Comparison of ENCODE assay signal across 8 cellular contexts in genomic region chr22:36384766-36385400, GRCh38. TPM values are rescaled to one million over a fixed set of nuclear protein-coding genes. Genes with fewer than 3 reads are reported as not detected.
DNase-seq lines count a peak whose midpoint lies in the region; ATAC-seq, FAIRE-seq and TF ChIP-seq lines count a peak whose summit lies in the region.

No MANE protein-coding gene starts in this region.

- TF ChIP-seq EP300 in A549 (IDR thresholded peaks at IDR 0.05) (no peak), H1 (IDR thresholded peaks at IDR 0.05; ENCODE audit: borderline replicate concordance in 1 of 2, low read depth in 2 of 2, low read length in 2 of 2) (no peak)

- no peak overlapping the region for H3K4ac ChIP-seq in H1 (replicated peaks; ENCODE audit: insufficient read length, low read depth, low read length)

- H2AK5ac ChIP-seq in H1 (ENCODE audit: low read depth, low read length): peak overlapping the region; percentile 70; the same call in 1 of the 2 replicates

- peaks cover 4% of the 10 kb centered on the region; the same call in 1 of the 2 replicates for H3K23me2 ChIP-seq in H1 (ENCODE audit: low read depth, low read length)

- intact Hi-C loops in natural killer cell (cut with micrococcal nuclease): loop anchor here (5.0 kb wide), 2 partner anchors 67 to 87 kb away; no protein-coding TSS in a partner anchor

- 25% methylated on average over 6 of the region's 6 CpGs for WGBS in A549 (ENCODE audit: missing lambda C conversion rate)
- 23% methylated on average over 6 of the region's 6 CpGs; no CpG with 5 or more reads in 1 of the 2 experiments for WGBS in H1 (ENCODE audit: extremely low coverage in 1 of 2, insufficient coverage in 1 of 2, insufficient read length in 1 of 2, insufficient replicate concordance in 2 of 2, low coverage in 1 of 2, low lambda C conversion rate in 2 of 2, missing lambda C conversion rate in 1 of 2), 2 experiments

- no peaks in the 10 kb centered on the region for H3K36me3 ChIP-seq in H1 (ENCODE audit: control insufficient read depth in 2 of 4, insufficient read depth in 4 of 4, low read length in 3 of 4)

- no peak overlapping the region for H2AFZ ChIP-seq in H1 (ENCODE audit: low read length)

- peaks cover 7% of the 10 kb centered on the region; the same call in 1 of the 2 replicates for H3K79me1 ChIP-seq in H1 (ENCODE audit: low read depth, low read length)

- no peak overlapping the region for H2BK120ac ChIP-seq in H1 (replicated peaks; ENCODE audit: low read depth, low read length)

- TF ChIP-seq CTCF in A549 (IDR thresholded peaks at IDR 0.05) (no peak), H1 (IDR thresholded peaks at IDR 0.05; ENCODE audit: control extremely low read depth in 1 of 3, insufficient read depth in 1 of 3, low read depth in 1 of 3, low read length in 3 of 3) (no peak), natural killer cell (IDR thresholded peaks at IDR 0.05) (no peak)

- no peak overlapping the region for H3K14ac ChIP-seq in H1 (ENCODE audit: insufficient read length)

- H3K27ac ChIP-seq in A549 (peak overlapping the region; percentile 100), H1 (ENCODE audit: low read depth, low read length) (peak overlapping the region; percentile 66)

- POLR2A ChIA-PET in A549 (lab: Yijun Ruan, JAX) (no interaction called here), H1 (lab: Charles Lee; ENCODE audit: partially characterized antibody) (interaction anchor here (0.7 to 19.2 kb wide), 18 partner anchors 9 to 169 kb away, joined by 3 to 263 read pairs (median 6); partner anchors contain the start of gene TXN2)

- no peak overlapping the region for H2BK20ac ChIP-seq in H1 (ENCODE audit: low read length)

- H3K9me3 Mint-ChIP-seq in T-helper 1 cell treated with Interleukin-12 subunit alpha and Interleukin-12 subunit beta and Interleukin-4 antibody, amounts not matched to agents 30 μg/mL and 1 μg/mL, for 36 hours: no peaks in the 10 kb centered on the region
- H3K9me3 Mint-ChIP-seq in natural killer cell: no peaks in the 10 kb centered on the region

- TF ChIP-seq RAD21 in A549 (conservative IDR thresholded peaks at IDR 0.05 in 1 of 2, IDR thresholded peaks at IDR 0.05 in 1 of 2): no peak
- TF ChIP-seq RAD21 in H1 (IDR thresholded peaks at IDR 0.05 in 1 of 2, conservative IDR thresholded peaks at IDR 0.05 in 1 of 2; ENCODE audit: low read depth in 2 of 2, low read length in 2 of 2): no peak; a peak in 1 of 4 replicates

- peaks cover 26 to 70% of the 10 kb centered on the region in 2 experiments for H3K79me2 ChIP-seq in H1 (ENCODE audit: control insufficient read depth in 1 of 2, insufficient read depth in 2 of 2, low read length in 2 of 2)

- peak overlapping the region; percentile 41 for H4K5ac ChIP-seq in H1 (ENCODE audit: insufficient read length, low read depth, low read length)

- H2BK15ac ChIP-seq in H1 (ENCODE audit: low read length): no peak overlapping the region

- no peak overlapping the region for H3K56ac ChIP-seq in H1 (replicated peaks; ENCODE audit: insufficient read length, low read depth, low read length)

- H3K4me3 Mint-ChIP-seq in T-helper 1 cell treated with Interleukin-12 subunit alpha and Interleukin-12 subunit beta and Interleukin-4 antibody, amounts not matched to agents 30 μg/mL and 1 μg/mL, for 36 hours: peak overlapping the region; percentile 92
- H3K4me3 Mint-ChIP-seq in natural killer cell: peak overlapping the region; percentile 96

- H3K4me1 ChIP-seq in A549 (peaks cover 61% of the 10 kb centered on the region), H1 (replicated peaks in 1 of 4; ENCODE audit: control insufficient read depth in 3 of 4, insufficient read depth in 4 of 4, low read length in 3 of 4) (peaks cover 1 to 16% (median 6%) of the 10 kb centered on the region in 4 experiments)

- H2BK12ac ChIP-seq in H1 (ENCODE audit: low read depth, low read length): peak overlapping the region; percentile 45

- no peaks in the 10 kb centered on the region for H3K27me3 ChIP-seq in H1 (replicated peaks in 1 of 4; ENCODE audit: control insufficient read depth in 3 of 4, extremely low read depth in 1 of 4, insufficient read depth in 3 of 4, low read length in 3 of 4)

- DNase-seq in A549 (ENCODE audit: low read depth in 1 of 2, low spot score in 1 of 2) (no peak), H1 (ENCODE audit: low read depth in 1 of 2, low spot score in 2 of 2) (no peak), natural killer cell (no peak), NCI-H2196 treated with DMSO at 0.1 percent for 48 hours (lab: John Stamatoyannopoulos, UW; ENCODE audit: unreplicated experiment) (no peak), HTR-8/SVneo (ENCODE audit: insufficient read length, low spot score) (no peak), nucleus accumbens (lab: John Stamatoyannopoulos, UW) (no peak)

- peak overlapping the region in 2 of 4 experiments; percentile 27 to 84; a peak in 2 of 7 replicates for H3K9ac ChIP-seq in H1 (replicated peaks in 1 of 4; ENCODE audit: extremely low read depth in 1 of 4, low read depth in 3 of 4, low read length in 3 of 4)

- H4K91ac ChIP-seq in H1 (replicated peaks; ENCODE audit: insufficient read length, low read length): peak overlapping the region; percentile 31

- H4K8ac ChIP-seq in H1 (ENCODE audit: extremely low read depth, insufficient read depth, low read length): no peak overlapping the region

- H3K18ac ChIP-seq in H1 (ENCODE audit: extremely low read depth, low read length): peak overlapping the region; percentile 91

- peak overlapping the region; percentile 96 for H3K27ac Mint-ChIP-seq in T-helper 1 cell treated with Interleukin-12 subunit alpha and Interleukin-12 subunit beta and Interleukin-4 antibody, amounts not matched to agents 30 μg/mL and 1 μg/mL, for 36 hours
- peak overlapping the region; percentile 97 for H3K27ac Mint-ChIP-seq in natural killer cell

- peaks cover 31% of the 10 kb centered on the region for H3K36me3 Mint-ChIP-seq in T-helper 1 cell treated with Interleukin-12 subunit alpha and Interleukin-12 subunit beta and Interleukin-4 antibody, amounts not matched to agents 30 μg/mL and 1 μg/mL, for 36 hours (ENCODE audit: low read depth)
- no peaks in the 10 kb centered on the region for H3K36me3 Mint-ChIP-seq in natural killer cell

- H2BK5ac ChIP-seq in H1 (ENCODE audit: low read depth, low read length): peak overlapping the region; percentile 53

- no peak for ATAC-seq in A549
- no peak for ATAC-seq in GM18505 (IDR thresholded peaks at IDR 0.05; ENCODE audit: unreplicated experiment)
- no peak for ATAC-seq in natural killer cell

- H3K9me3 ChIP-seq in A549 (no peaks in the 10 kb centered on the region), H1 (ENCODE audit: insufficient read depth in 2 of 2, low read depth in 1 of 2, low read length in 1 of 2) (no peaks in the 10 kb centered on the region)

- H3K4me3 ChIP-seq in A549 (peak overlapping the region; percentile 100), H1 (ENCODE audit: extremely low read depth in 1 of 4, insufficient read depth in 2 of 4, low read depth in 3 of 4, low read length in 4 of 4) (peak overlapping the region; percentile 52 to 98 (median 86); a peak in 6 of 8 replicates)

- H3K4me2 ChIP-seq in A549: peak overlapping the region; percentile 95
- peak overlapping the region; percentile 73 to 87 for H3K4me2 ChIP-seq in H1 (ENCODE audit: insufficient read depth in 1 of 2, low read depth in 2 of 2, low read length in 2 of 2)

- no peak overlapping the region for H3K23ac ChIP-seq in H1 (ENCODE audit: insufficient read length)

- H3K27me3 Mint-ChIP-seq in T-helper 1 cell treated with Interleukin-12 subunit alpha and Interleukin-12 subunit beta and Interleukin-4 antibody, amounts not matched to agents 30 μg/mL and 1 μg/mL, for 36 hours (ENCODE audit: low read depth): no peaks in the 10 kb centered on the region
- no peaks in the 10 kb centered on the region for H3K27me3 Mint-ChIP-seq in natural killer cell (ENCODE audit: low read depth in 2 of 2)

- peaks cover 55% of the 10 kb centered on the region for H3K4me1 Mint-ChIP-seq in T-helper 1 cell treated with Interleukin-12 subunit alpha and Interleukin-12 subunit beta and Interleukin-4 antibody, amounts not matched to agents 30 μg/mL and 1 μg/mL, for 36 hours (ENCODE audit: low read depth)
- H3K4me1 Mint-ChIP-seq in natural killer cell: peaks cover 52 to 56% of the 10 kb centered on the region in 2 donors

- no peak for TF ChIP-seq POLR2A in A549 (IDR thresholded peaks at IDR 0.05; ENCODE audit: low read length)
- TF ChIP-seq POLR2A in GM18505 (IDR thresholded peaks at IDR 0.05; ENCODE audit: borderline replicate concordance, extremely low read depth, insufficient read depth, insufficient read length): peak; percentile 27
- peak; percentile 13 to 17; a peak in 2 of 3 replicates for TF ChIP-seq POLR2A in H1 (IDR thresholded peaks at IDR 0.05; ENCODE audit: control extremely low read depth in 1 of 2, low read depth in 2 of 2, low read length in 2 of 2)

- no peak for FAIRE-seq in A549 (lab: Jason Lieb, UNC)
- FAIRE-seq in H1 (lab: Jason Lieb, UNC): peak; percentile 73
- no peak for FAIRE-seq in HTR-8/SVneo (lab: Jason Lieb, UNC)

- H4K20me1 ChIP-seq in H1 (replicated peaks in 1 of 2; ENCODE audit: control insufficient read depth in 1 of 2, insufficient read depth in 2 of 2, low read length in 2 of 2): peaks cover 0 to 18% of the 10 kb centered on the region in 2 experiments

- CTCF ChIA-PET in A549 (lab: Yijun Ruan, JAX): interaction anchor here (1.1 to 2.3 kb wide), 7 partner anchors 13 to 86 kb away, joined by 3 to 13 read pairs (median 5); no protein-coding TSS in a partner anchor
- CTCF ChIA-PET in H1 (lab: Charles Lee; ENCODE audit: partially characterized antibody): interaction anchor here (0.7 to 1.8 kb wide), 9 partner anchors 21 to 106 kb away, joined by 3 to 6 read pairs (median 4); no protein-coding TSS in a partner anchor

TF ChIP-seq in A549, 52 proteins besides CTCF, POLR2A, EP300 and RAD21 (continues in another document):
- TF ChIP-seq JUN (IDR thresholded peaks at IDR 0.05): no peak

TF ChIP-seq in H1, 55 proteins besides CTCF, POLR2A, EP300 and RAD21 (continues in another document):
- no peak for TF ChIP-seq EGR1 (IDR thresholded peaks at IDR 0.05; ENCODE audit: borderline replicate concordance, low read depth, low read length)

RNA-seq across cellular contexts. Expression of gene MYH9, which starts 2.9 kb away (rescaled TPM):
- polyA plus RNA-seq in A549 (2011; rRNA removed): 92.1 and 162 TPM in 2 replicates
- 112 and 118 TPM in 2 replicates for polyA plus RNA-seq in A549 (2012; cell fraction: cytosol; rRNA removed)
- polyA plus RNA-seq in A549 (2012; cell fraction: nucleus; rRNA removed): 202 and 239 TPM in 2 replicates
- polyA plus RNA-seq in A549 (2017; fragmentation: RNase III; extraction: RNeasy Plus Mini Kit Qiagen cat#74134 plus additional on column Dnase treatment): 158 to 215 TPM (median 167 TPM) in 3 replicates
- polyA minus RNA-seq in A549 (2011; rRNA and poly(A)+ RNA removed): 460 and 534 TPM in 2 replicates
- total RNA-seq in H1 (2021; fragmentation: NEBNext Ultra II Directional; extraction: Animal tissue kit (Norgen Biotek cat#: 25700)): 295 and 322 TPM in 2 replicates
- 24.9 and 37.2 TPM in 2 replicates for polyA plus RNA-seq in H1 (2011; rRNA removed)
- polyA plus RNA-seq in H1 (2011; cell fraction: cytosol; rRNA removed): 53.6 TPM
- polyA plus RNA-seq in H1 (2011; cell fraction: nucleus; rRNA removed): 110 TPM
- 140 to 212 TPM (median 199 TPM) in 4 replicates for polyA plus RNA-seq in H1 (2012, experiment 1 of 2)
- 59.9 TPM for polyA plus RNA-seq in H1 (2012, experiment 2 of 2)
- 89.1 TPM for polyA plus RNA-seq in H1 (2013, experiment 1 of 2)
- polyA plus RNA-seq in H1 (2013, experiment 2 of 2): 76.1 TPM
- 273 and 366 TPM in 2 replicates for polyA minus RNA-seq in H1 (2011; rRNA and poly(A)+ RNA removed)
- 92.9 TPM for polyA minus RNA-seq in H1 (2011; cell fraction: cytosol; rRNA and poly(A)+ RNA removed)
- 95.2 TPM for polyA minus RNA-seq in H1 (2011; cell fraction: nucleus; rRNA and poly(A)+ RNA removed)
- 1,000 to 10,000 TPM in 1 of 3 donors, 100 to 1,000 TPM in 2; 803 to 1,038 (median 808) TPM for total RNA-seq in natural killer cell

Comparison
In these comparisons a context has a peak if more than half of its experiments do, and no peak if none do; other contexts are left out.
1. Of the 18 proteins assayed by ChIP-seq in both H1 and A549: peak only in H1: KDM1A and POLR2A; only in A549: none; in both: none; in neither: 16.